11 cellular contexts compared by ENCODE assay signal in the genomic region with DNA sequence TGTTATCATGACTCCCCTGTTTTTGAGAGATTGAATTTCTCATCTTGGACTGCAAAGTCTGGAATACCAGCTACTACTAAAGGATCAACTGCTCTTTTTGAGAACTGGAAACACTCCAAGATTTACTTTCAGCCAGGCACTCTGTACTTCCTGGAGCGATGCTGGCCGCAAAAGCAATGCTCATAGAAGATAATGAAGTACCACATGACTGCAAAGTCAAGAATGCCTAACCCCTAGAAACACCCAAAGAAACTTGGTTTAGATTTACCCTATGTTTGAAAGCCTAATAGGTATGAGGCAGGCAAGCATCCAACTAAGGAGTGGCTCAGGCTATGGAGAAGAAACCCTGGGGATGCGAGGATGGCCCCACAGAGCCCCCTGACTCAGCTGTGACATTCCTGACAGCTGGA. TPM values are rescaled to one million over a fixed set of nuclear protein-coding genes. Genes with fewer than 3 reads are reported as not detected.
DNase-seq lines count a peak whose midpoint lies in the region; ATAC-seq and TF ChIP-seq lines count a peak whose summit lies in the region.
"Had no signal": no experiment of that assay in that cellular context is flagged by ENCODE, and none has a peak within 500 bp of the region (broad histone marks: within the 10 kb centered on the region; RNA-seq: fewer than 3 reads in every experiment).

No MANE protein-coding gene starts in this region.

- no peaks in the 10 kb centered on the region for H3K27me3 Mint-ChIP-seq in HFFc6 (ENCODE audit: insufficient read depth)

- H3K79me2 ChIP-seq in fibroblast of lung (ENCODE audit: control insufficient read depth, insufficient read depth, low read length) = no peaks in the 10 kb centered on the region

- H3K4me3 ChIP-seq in fibroblast of lung (replicated peaks in 1 of 4; ENCODE audit: control extremely low read depth in 1 of 4, insufficient read depth in 1 of 4, low read depth in 3 of 4, low read length in 4 of 4) = no peak overlapping the region
- H3K4me3 ChIP-seq: esophagus muscularis mucosa had no signal

- no peak overlapping the region for H3K4me2 ChIP-seq in fibroblast of lung (ENCODE audit: extremely low read depth, insufficient read depth, low read length)

- no peaks in the 10 kb centered on the region for H3K36me3 Mint-ChIP-seq in HFFc6 (ENCODE audit: low read depth)

- no peak overlapping the region for H3K4me3 Mint-ChIP-seq in HFFc6

- no peaks in the 10 kb centered on the region for H3K36me3 ChIP-seq in fibroblast of lung (ENCODE audit: control insufficient read depth, insufficient read depth, low read length)
- H3K36me3 ChIP-seq: esophagus muscularis mucosa had no signal

- no peak for ATAC-seq in GM18511 (IDR thresholded peaks at IDR 0.05; ENCODE audit: unreplicated experiment)

- H4K20me1 ChIP-seq in fibroblast of lung (ENCODE audit: control insufficient read depth, extremely low read depth, insufficient read depth, low read length) = no peaks in the 10 kb centered on the region

- H3K27ac ChIP-seq in fibroblast of lung (ENCODE audit: insufficient read depth, low read length) = no peak overlapping the region
- H3K27ac ChIP-seq: RWPE1 had no signal

- DNase-seq in HFFc6 (peak; percentile 3), NCI-H345 treated with DMSO at 0.1 percent for 48 hours (lab: John Stamatoyannopoulos, UW; ENCODE audit: unreplicated experiment) (peak; percentile 2), fibroblast of lung (ENCODE audit: low read depth in 2 of 2) (peak; percentile 83 to 89), renal cortical epithelial cell (ENCODE audit: low read depth) (peak; percentile 74), T1000 (lab: John Stamatoyannopoulos, UW) (no peak), GM20000 (ENCODE audit: low spot score) (no peak)
- DNase-seq: aorta; stimulated activated CD4-positive, alpha-beta T cell treated with anti-CD3 and anti-CD28 coated beads, Interleukin-4, amount 100 ng/mL, for 4 hours had no signal

- no peak overlapping the region for H3K9ac ChIP-seq in fibroblast of lung (ENCODE audit: insufficient read depth, low read length)

- H3K9me3 Mint-ChIP-seq in HFFc6 = no peaks in the 10 kb centered on the region

- H3K4me1 ChIP-seq in fibroblast of lung (ENCODE audit: control insufficient read depth, extremely low read depth, insufficient read depth, low read length) = peaks cover 12% of the 10 kb centered on the region

- no peak for TF ChIP-seq CTCF in HFFc6 (IDR thresholded peaks at IDR 0.05)
- no peak for TF ChIP-seq CTCF in fibroblast of lung (conservative IDR thresholded peaks at IDR 0.05 in 1 of 2, IDR thresholded peaks at IDR 0.05 in 1 of 2; ENCODE audit: low read depth in 1 of 2, low read length in 2 of 2)
- TF ChIP-seq CTCF in GM20000 (IDR thresholded peaks at IDR 0.05; ENCODE audit: extremely low read depth, missing control alignments) = no peak

- H3K4me1 Mint-ChIP-seq in HFFc6 (ENCODE audit: low read depth) = peaks cover 9% of the 10 kb centered on the region

- H3K27ac Mint-ChIP-seq in HFFc6 = no peak overlapping the region

- H3K9me3 ChIP-seq in fibroblast of lung (ENCODE audit: control insufficient read depth, insufficient read depth, low read depth, low read length) = no peaks in the 10 kb centered on the region
- H3K9me3 ChIP-seq: esophagus muscularis mucosa had no signal

- H2AFZ ChIP-seq in fibroblast of lung (ENCODE audit: low read length) = no peak overlapping the region

- no peaks in the 10 kb centered on the region for H3K27me3 ChIP-seq in fibroblast of lung (ENCODE audit: control insufficient read depth, insufficient read depth, low read length)
- H3K27me3 ChIP-seq: esophagus muscularis mucosa had no signal

RNA-seq across cellular contexts. Expression of a gene that starts 47.7 kb away (rescaled TPM):
- total RNA-seq in HFFc6 (2021; fragmentation: NEBNext Ultra II Directional; extraction: Animal tissue kit (Norgen Biotek cat#: 25700)) = 1 to 10 TPM in 2 of 6 experiments, under 1 TPM in 4; 0.52 to 1.2 (median 0.92) TPM
- total RNA-seq in fibroblast of lung = 9.4 and 11.6 TPM in 2 replicates
- polyA plus RNA-seq in fibroblast of lung = 7.1 and 18.1 TPM in 2 replicates
- 4.2 and 11.3 TPM in 2 replicates for polyA plus RNA-seq in fibroblast of lung (2012)
- polyA minus RNA-seq in fibroblast of lung (ENCODE audit: low replicate concordance) = 6.9 and 8.4 TPM in 2 replicates
- total RNA-seq in renal cortical epithelial cell = 0.05 TPM in 1 of 2 replicates, not detected in the other

Comparison
In these comparisons a context has a peak if more than half of its experiments do, and no peak if none do; other contexts are left out.
1. DNase-seq: peak in HFFc6 (single experiment), NCI-H345 treated with DMSO at 0.1 percent for 48 hours (single experiment), fibroblast of lung (2 of 2) and renal cortical epithelial cell (single experiment); none in T1000 (single experiment) and GM20000 (single experiment).